21 cellular contexts compared by ENCODE assay signal in the genomic region with DNA sequence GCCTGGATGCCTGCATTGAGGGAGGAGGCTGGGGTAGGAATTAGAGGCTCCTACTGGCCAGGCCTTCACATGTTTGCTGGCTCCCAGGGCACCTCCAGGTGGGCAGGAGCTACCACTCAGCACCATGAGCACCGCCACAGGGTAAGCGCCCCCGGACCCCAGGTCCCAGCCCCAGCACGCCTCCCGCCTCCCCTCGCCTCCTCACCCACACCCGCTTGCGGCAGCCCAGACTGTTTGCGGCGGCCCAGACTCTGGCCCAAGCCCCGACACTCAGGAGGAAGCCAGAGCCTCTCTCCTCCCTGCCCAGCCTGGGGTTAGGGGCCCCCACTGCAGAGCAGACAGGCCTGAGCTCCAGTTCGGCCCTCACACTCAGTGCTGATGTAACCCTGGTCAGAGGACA. TPM values are rescaled to one million over a fixed set of nuclear protein-coding genes. Genes with fewer than 3 reads are reported as not detected.
DNase-seq lines count a peak whose midpoint lies in the region; ATAC-seq and TF ChIP-seq lines count a peak whose summit lies in the region.
"Had no signal": no experiment of that assay in that cellular context is flagged by ENCODE, and none has a peak within 500 bp of the region (broad histone marks: within the 10 kb centered on the region; RNA-seq: fewer than 3 reads in every experiment).

No MANE protein-coding gene starts in this region.

- H3K36me3 Mint-ChIP-seq in endodermal cell (ENCODE audit: low read depth), result peaks cover 5% of the 10 kb centered on the region
- peaks cover 14% of the 10 kb centered on the region for H3K36me3 Mint-ChIP-seq in mesothelial cell of epicardium
- H3K36me3 Mint-ChIP-seq in type B pancreatic cell, result no peaks in the 10 kb centered on the region
- peaks cover 9% of the 10 kb centered on the region for H3K36me3 Mint-ChIP-seq in effector memory CD8-positive, alpha-beta T cell (ENCODE audit: insufficient read depth)
- H3K36me3 Mint-ChIP-seq: CD4-positive, alpha-beta memory T cell had no signal

- H3K4me3 ChIP-seq in HUES6 (ENCODE audit: low read depth, low read length) (peak overlapping the region; percentile 40; the same call in 1 of the 2 replicates), endodermal cell (ENCODE audit: low read length) (peak overlapping the region; percentile 67)
- H3K4me3 ChIP-seq: sigmoid colon had no signal

- no peak for TF ChIP-seq CTCF in endodermal cell (conservative IDR thresholded peaks at IDR 0.05)
- no peak for TF ChIP-seq CTCF in mesothelial cell of epicardium (IDR thresholded peaks at IDR 0.05; ENCODE audit: unreplicated experiment)
- TF ChIP-seq CTCF in type B pancreatic cell (conservative IDR thresholded peaks at IDR 0.05), result no peak

- H3K27me3 ChIP-seq in HUES6 (ENCODE audit: control insufficient read depth, insufficient read depth, low read length) (peaks cover 57% of the 10 kb centered on the region), endodermal cell (ENCODE audit: control insufficient read depth, insufficient read depth, low read length, poor library complexity, severe bottlenecking) (peaks cover 19% of the 10 kb centered on the region)

- H3K9me3 Mint-ChIP-seq in endodermal cell, result peaks cover 3% of the 10 kb centered on the region
- H3K9me3 Mint-ChIP-seq in mesothelial cell of epicardium, result peaks cover 3% of the 10 kb centered on the region
- H3K9me3 Mint-ChIP-seq in type B pancreatic cell, result no peaks in the 10 kb centered on the region
- no peaks in the 10 kb centered on the region for H3K9me3 Mint-ChIP-seq in effector memory CD8-positive, alpha-beta T cell

- H3K9me3 ChIP-seq in HUES6 (ENCODE audit: control insufficient read depth, insufficient read depth, low read depth, low read length), result no peaks in the 10 kb centered on the region
- no peaks in the 10 kb centered on the region for H3K9me3 ChIP-seq in endodermal cell (ENCODE audit: control insufficient read depth, low read length)
- H3K9me3 ChIP-seq: sigmoid colon, SK-N-SH had no signal

- H3K27ac ChIP-seq in HUES6 (ENCODE audit: low read depth, low read length) (no peak overlapping the region), endodermal cell (ENCODE audit: low read depth, low read length) (no peak overlapping the region)
- H3K27ac ChIP-seq: sigmoid colon, WERI-Rb-1 had no signal

- DNase-seq in endodermal cell (peak; percentile 63), mesothelial cell of epicardium (ENCODE audit: low spot score in 2 of 2, unreplicated experiment in 2 of 2) (no peak), type B pancreatic cell (ENCODE audit: extremely low spot score, unreplicated experiment) (no peak), DMS53 (lab: John Stamatoyannopoulos, UW) (no peak), SHP77 (lab: John Stamatoyannopoulos, UW) (no peak)
- DNase-seq in effector memory CD8-positive, alpha-beta T cell, result no peak
- DNase-seq: activated CD4-positive, alpha-beta T cell treated with anti-CD3 and anti-CD28 coated beads, Interleukin-2, amount 50 U/mL, for 4 hours; activated effector memory CD4-positive, alpha-beta T cell treated with Interleukin-2 at 50 U/mL for 16 hours; CD4-positive, alpha-beta memory T cell; DMS79 treated with DMSO at 0.1 percent for 48 hours; effector CD4-positive, alpha-beta T cell; mesenchymal stem cell; naive thymus-derived CD4-positive, alpha-beta T cell; NCI-H1417; NCI-H510A; sigmoid colon; SK-N-SH; substantia nigra; T-helper 2 cell; WERI-Rb-1 had no signal

- H3K4me3 Mint-ChIP-seq in endodermal cell, result peak overlapping the region; percentile 54
- peak overlapping the region; percentile 73 for H3K4me3 Mint-ChIP-seq in mesothelial cell of epicardium
- H3K4me3 Mint-ChIP-seq in type B pancreatic cell, result peak overlapping the region; percentile 79
- H3K4me3 Mint-ChIP-seq in effector memory CD8-positive, alpha-beta T cell, result no peak overlapping the region

- H3K4me1 Mint-ChIP-seq in endodermal cell, result peaks cover 8% of the 10 kb centered on the region
- H3K4me1 Mint-ChIP-seq in mesothelial cell of epicardium, result peaks cover 50% of the 10 kb centered on the region
- H3K4me1 Mint-ChIP-seq in type B pancreatic cell (ENCODE audit: unreplicated experiment), result peaks cover 12% of the 10 kb centered on the region
- peaks cover 11 to 20% of the 10 kb centered on the region in 2 donors for H3K4me1 Mint-ChIP-seq in effector memory CD8-positive, alpha-beta T cell (ENCODE audit: low read depth in 2 of 2)

- H3K4me1 ChIP-seq in HUES6 (ENCODE audit: control insufficient read depth, insufficient read depth, low read length) (peaks cover 16% of the 10 kb centered on the region; the same call in 1 of the 2 replicates), endodermal cell (ENCODE audit: control insufficient read depth, insufficient read depth, low read length) (no peaks in the 10 kb centered on the region)

- H3K27ac Mint-ChIP-seq in endodermal cell (no peak overlapping the region), mesothelial cell of epicardium (peak overlapping the region; percentile 93), type B pancreatic cell (peak overlapping the region; percentile 83)
- H3K27ac Mint-ChIP-seq in effector memory CD8-positive, alpha-beta T cell, result no peak overlapping the region
- H3K27ac Mint-ChIP-seq: naive thymus-derived CD4-positive, alpha-beta T cell had no signal

- peaks cover 75% of the 10 kb centered on the region for H3K27me3 Mint-ChIP-seq in endodermal cell (ENCODE audit: insufficient read depth)
- peaks cover 54% of the 10 kb centered on the region for H3K27me3 Mint-ChIP-seq in mesothelial cell of epicardium (ENCODE audit: low read depth)
- H3K27me3 Mint-ChIP-seq in type B pancreatic cell, result peaks cover 69% of the 10 kb centered on the region
- H3K27me3 Mint-ChIP-seq in effector memory CD8-positive, alpha-beta T cell, result peaks cover 52 to 86% of the 10 kb centered on the region in 2 donors

- H3K9ac ChIP-seq in HUES6 (ENCODE audit: low read length), result no peak overlapping the region
- no peak overlapping the region for H3K9ac ChIP-seq in endodermal cell (ENCODE audit: extremely low read depth, low read length, poor library complexity, severe bottlenecking)
- H3K9ac ChIP-seq: SK-N-SH had no signal

- WGBS in endodermal cell (ENCODE audit: insufficient coverage in 1 of 2, insufficient read length in 1 of 2), 2 experiments, result 70 to 85% methylated on average over 1 to 12 of the region's 12 CpGs

- H3K36me3 ChIP-seq in HUES6 (ENCODE audit: control insufficient read depth, insufficient read depth, low read length) (no peaks in the 10 kb centered on the region), endodermal cell (ENCODE audit: control insufficient read depth, insufficient read depth, low read length) (no peaks in the 10 kb centered on the region)
- H3K36me3 ChIP-seq: sigmoid colon, WERI-Rb-1 had no signal

- ATAC-seq in effector memory CD8-positive, alpha-beta T cell (replicated peaks), result no peak
- ATAC-seq: naive thymus-derived CD4-positive, alpha-beta T cell had no signal

RNA-seq across cellular contexts. Expression of a gene that starts 0.7 kb away (rescaled TPM):
- 10 to 100 TPM; 29.4 to 52.8 TPM for total RNA-seq in endodermal cell
- polyA plus RNA-seq in endodermal cell (2013, experiment 1 of 2), result 14.5 TPM
- 14.3 TPM for polyA plus RNA-seq in endodermal cell (2013, experiment 2 of 2)
- 375 to 425 TPM (median 396 TPM) in 3 replicates for total RNA-seq in mesothelial cell of epicardium
- 54.0 and 116 TPM in 2 replicates for total RNA-seq in type B pancreatic cell (ENCODE audit: low replicate concordance)

RNA-seq across cellular contexts. Expression of a gene that starts 13.4 kb away (rescaled TPM):
- total RNA-seq in endodermal cell, result 10 to 100 TPM; 20.6 to 39.0 TPM
- polyA plus RNA-seq in endodermal cell (2013, experiment 1 of 2), result 9.6 TPM
- 9.2 TPM for polyA plus RNA-seq in endodermal cell (2013, experiment 2 of 2)
- total RNA-seq in mesothelial cell of epicardium, result 81.0 to 88.6 TPM (median 85.7 TPM) in 3 replicates
- total RNA-seq in type B pancreatic cell (ENCODE audit: low replicate concordance), result 37.9 and 74.9 TPM in 2 replicates

RNA-seq across cellular contexts. Expression of a gene that starts 38.3 kb away (rescaled TPM):
- total RNA-seq in endodermal cell (under 1 TPM in 1 of 2 donors, not detected in 1; 0.22 TPM), mesothelial cell of epicardium (0.78 to 1.4 TPM (median 1.4 TPM) in 3 replicates), type B pancreatic cell (ENCODE audit: low replicate concordance) (0.22 and 0.93 TPM in 2 replicates)
- polyA plus RNA-seq in endodermal cell (2013, experiment 1 of 2), result not detected
- polyA plus RNA-seq in endodermal cell (2013, experiment 2 of 2), result 0.41 TPM
- polyA plus RNA-seq: CD4-positive, alpha-beta memory T cell had no signal

RNA-seq across cellular contexts. Expression of a gene that starts 41.1 kb away (rescaled TPM):
- total RNA-seq in endodermal cell (100 to 1,000 TPM in 1 of 2 donors, 10 to 100 TPM in 1; 98.2 to 107 TPM), mesothelial cell of epicardium (100 to 111 TPM (median 109 TPM) in 3 replicates), type B pancreatic cell (ENCODE audit: low replicate concordance) (102 and 113 TPM in 2 replicates)
- polyA plus RNA-seq in endodermal cell (2013, experiment 1 of 2), result 53.5 TPM
- polyA plus RNA-seq in endodermal cell (2013, experiment 2 of 2), result 49.1 TPM

Comparison
In these comparisons a context has a peak if more than half of its experiments do, and no peak if none do; other contexts are left out.
1. H3K27ac Mint-ChIP-seq: peak in mesothelial cell of epicardium (single experiment) and type B pancreatic cell (single experiment); none in endodermal cell (single experiment) and effector memory CD8-positive, alpha-beta T cell (0 of 2).
2. H3K4me3 Mint-ChIP-seq: peak in endodermal cell (single experiment), mesothelial cell of epicardium (single experiment) and type B pancreatic cell (single experiment); none in effector memory CD8-positive, alpha-beta T cell (0 of 2).